In the genomic region with DNA sequence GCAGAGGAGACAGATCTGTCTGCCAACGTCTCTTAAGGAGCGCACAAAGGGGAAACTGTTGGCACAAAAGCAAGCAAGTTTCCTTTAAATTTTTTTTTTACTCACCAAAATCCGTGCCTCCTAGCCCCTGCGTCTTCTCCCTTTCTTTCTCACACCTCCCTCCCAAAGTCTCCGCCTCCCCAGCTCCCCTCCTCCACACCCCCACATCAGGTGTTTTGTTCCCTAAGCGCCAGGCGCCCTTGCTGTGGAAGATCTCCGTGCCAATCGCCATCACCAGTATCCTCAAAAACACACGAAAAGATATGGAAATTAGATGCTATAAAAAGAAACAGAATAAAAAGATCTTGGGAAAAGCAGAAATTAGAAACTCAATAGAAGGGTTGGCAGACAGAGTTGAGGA, we compare ENCODE assay signal across 8 cellular contexts.
"Had no signal": no experiment of that assay in that cellular context is flagged by ENCODE, and none has a peak within 500 bp of the region (broad histone marks: within the 10 kb centered on the region; RNA-seq: fewer than 3 reads in every experiment).

No MANE protein-coding gene starts in this region.

- H3K4me1 Mint-ChIP-seq: IgD-negative memory B cell had no signal

- DNase-seq: GOT3, H9, HCEC 1CT, KBM-7 had no signal

- FAIRE-seq: H54, HepG2 had no signal

- H3K36me3 Mint-ChIP-seq: IgD-negative memory B cell had no signal

- ATAC-seq: HepG2 had no signal

- H3K27ac ChIP-seq: HL-60 had no signal

- H3K9me3 Mint-ChIP-seq: H9 had no signal

- H3K4me3 Mint-ChIP-seq: IgD-negative memory B cell had no signal
